21 cellular contexts compared by ENCODE assay signal in the genomic region with DNA sequence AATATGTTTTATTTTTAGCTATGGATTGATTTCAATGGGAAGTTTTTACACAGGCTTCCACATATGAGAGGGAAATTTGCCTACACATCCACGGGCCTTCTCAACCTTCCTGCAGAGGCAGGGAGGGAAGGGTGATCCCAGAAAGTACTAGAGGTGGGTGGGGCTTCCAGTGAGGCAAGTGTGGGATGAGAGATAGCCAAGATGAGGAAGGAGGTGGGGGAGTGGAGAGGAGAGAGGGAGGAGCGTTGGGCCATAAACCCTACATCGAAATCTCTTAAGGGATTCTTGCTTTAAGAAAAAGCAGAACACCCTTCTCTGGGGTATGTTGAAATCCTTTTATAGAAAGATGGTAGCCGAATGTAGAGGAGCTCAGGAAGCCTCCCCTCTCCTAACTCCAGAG. TPM values are rescaled to one million over a fixed set of nuclear protein-coding genes. Genes with fewer than 3 reads are reported as not detected.
"Had no signal": no experiment of that assay in that cellular context is flagged by ENCODE, and none has a peak within 500 bp of the region (broad histone marks: within the 10 kb centered on the region; RNA-seq: fewer than 3 reads in every experiment).

No MANE protein-coding gene starts in this region.

- H3K27ac Mint-ChIP-seq: activated CD8-positive, alpha-beta T cell treated with anti-CD3 and anti-CD28 coated beads, Interleukin-2, amount 10 ng/mL, durations not matched to agents 7 days and 5 days; activated naive CD4-positive, alpha-beta T cell treated with anti-CD3 and anti-CD28 coated beads, Interleukin-2, amount 50 U/mL, for 72 hours; activated T-cell treated with anti-CD3 and anti-CD28 coated beads, Interleukin-2, amount 50 U/mL, for 72 hours; natural killer cell; stimulated activated naive B cell treated with anti-CD40 and anti-IgM and Interleukin-4, amounts not matched to agents 10 μg/mL and 1 μg/mL and 100 μg/mL, for 72 hours had no signal

- H3K27ac ChIP-seq: dorsolateral prefrontal cortex, hepatocyte, right atrium auricular region, uterus had no signal

- DNase-seq: activated CD4-positive, alpha-beta T cell treated with anti-CD3 and anti-CD28 coated beads for 48 hours; activated CD8-positive, alpha-beta memory T cell treated with anti-CD3 and anti-CD28 coated beads, Interleukin-2, amount 50 U/mL, for 48 hours; activated CD8-positive, alpha-beta T cell treated with anti-CD3 and anti-CD28 coated beads, Interleukin-2, amount 10 ng/mL, durations not matched to agents 7 days and 5 days; activated gamma-delta T cell; activated T-cell treated with anti-CD3 and anti-CD28 coated beads, Interleukin-2, amount 50 U/mL, for 72 hours; amniotic stem cell; dorsolateral prefrontal cortex; left ventricle myocardium superior; mesenchymal stem cell; natural killer cell; nucleus accumbens; posterior cingulate gyrus; stimulated activated CD4-positive, alpha-beta T cell treated with anti-CD3 and anti-CD28 coated beads, Interleukin-4, amount 100 ng/mL, for 1 hour; stimulated activated naive B cell treated with anti-CD40 and anti-IgM and Interleukin-4, amounts not matched to agents 10 μg/mL and 1 μg/mL and 100 μg/mL, for 72 hours; uterus had no signal

- H3K27me3 ChIP-seq: thyroid gland had no signal

- H3K36me3 Mint-ChIP-seq: natural killer cell had no signal

- H3K4me3 Mint-ChIP-seq: activated CD8-positive, alpha-beta T cell treated with anti-CD3 and anti-CD28 coated beads, Interleukin-2, amount 10 ng/mL, durations not matched to agents 7 days and 5 days; natural killer cell; stimulated activated naive B cell treated with anti-CD40 and anti-IgM and Interleukin-4, amounts not matched to agents 10 μg/mL and 1 μg/mL and 100 μg/mL, for 72 hours had no signal

- H3K9me3 ChIP-seq: right atrium auricular region, thyroid gland, uterus had no signal

- H3K9me3 Mint-ChIP-seq: activated T-cell treated with anti-CD3 and anti-CD28 coated beads, Interleukin-2, amount 50 U/mL, for 72 hours had no signal

- H3K4me3 ChIP-seq: dorsolateral prefrontal cortex, hepatocyte, right atrium auricular region, thyroid gland, uterus had no signal

- H3K36me3 ChIP-seq: right atrium auricular region, thyroid gland, uterus had no signal

RNA-seq across cellular contexts. Expression of gene NKX6-1, which starts 19.0 kb away (rescaled TPM):
- total RNA-seq: activated CD8-positive, alpha-beta T cell treated with anti-CD3 and anti-CD28 coated beads, Interleukin-2, amount 10 ng/mL, durations not matched to agents 7 days and 5 days; activated naive CD4-positive, alpha-beta T cell treated with anti-CD3 and anti-CD28 coated beads, Interleukin-2, amount 50 U/mL, for 72 hours; activated T-cell treated with anti-CD3 and anti-CD28 coated beads, Interleukin-2, amount 50 U/mL, for 72 hours; hepatocyte; kidney epithelial cell; left ventricle myocardium superior; natural killer cell; right atrium auricular region; skeletal muscle tissue; uterus had no signal
- polyA plus RNA-seq: hepatocyte had no signal
